9 cellular contexts compared by ENCODE assay signal in the genomic region with DNA sequence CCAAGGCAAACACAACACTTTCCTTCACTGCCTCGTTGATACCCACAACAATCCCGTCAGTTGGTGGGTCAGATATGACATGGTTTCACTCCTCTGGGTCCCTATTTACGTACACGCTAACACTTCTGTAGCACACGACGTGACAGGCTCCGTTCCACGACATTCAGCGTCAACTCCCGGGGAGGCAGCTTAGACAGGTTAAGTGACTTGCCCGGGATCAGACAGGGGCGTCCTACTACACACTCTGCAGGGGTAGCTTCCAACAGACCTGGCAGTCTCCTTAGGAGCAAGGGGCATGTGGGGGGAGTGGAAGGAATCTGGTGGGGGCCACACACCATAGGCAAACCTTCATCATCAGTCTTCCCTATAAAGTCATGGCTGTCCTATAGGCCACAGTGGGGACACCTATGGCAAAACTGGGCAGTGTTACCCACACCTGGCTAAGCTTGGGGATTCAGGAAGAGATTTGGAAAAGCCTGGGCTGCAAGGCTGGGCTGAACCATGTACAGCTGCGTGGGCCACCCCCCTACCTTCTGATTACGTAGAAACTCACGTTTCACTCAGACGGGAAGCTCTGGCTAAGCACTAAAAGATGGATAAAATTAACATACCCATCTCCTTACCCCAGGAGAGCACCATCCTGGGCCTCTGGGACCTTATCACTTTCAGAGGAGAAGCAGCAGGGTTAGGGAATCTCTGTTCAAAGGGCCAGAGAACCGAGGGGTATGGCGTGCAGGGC. TPM values are rescaled to one million over a fixed set of nuclear protein-coding genes. Genes with fewer than 3 reads are reported as not detected.
DNase-seq lines count a peak whose midpoint lies in the region; ATAC-seq and TF ChIP-seq lines count a peak whose summit lies in the region.
"Had no signal": no experiment of that assay in that cellular context is flagged by ENCODE, and none has a peak within 500 bp of the region (broad histone marks: within the 10 kb centered on the region; RNA-seq: fewer than 3 reads in every experiment).

No MANE protein-coding gene starts in this region.

- H3K9me3 ChIP-seq in GM23248 (ENCODE audit: low read depth) (no peaks in the 10 kb centered on the region), esophagus muscularis mucosa (no peaks in the 10 kb centered on the region)

- peaks cover 9% of the 10 kb centered on the region for H3K4me1 ChIP-seq in GM23248 (ENCODE audit: insufficient read depth)
- peaks cover 19 to 33% (median 26%) of the 10 kb centered on the region in 4 donors for H3K4me1 ChIP-seq in esophagus muscularis mucosa
- H3K4me1 ChIP-seq in rectal smooth muscle tissue (ENCODE audit: control insufficient read depth, insufficient read depth, low read length) = peaks cover 9% of the 10 kb centered on the region

- no peak for TF ChIP-seq POLR2A in esophagus muscularis mucosa (IDR thresholded peaks at IDR 0.05; ENCODE audit: low read depth)

- peak overlapping the region; percentile 89 for H3K4me2 ChIP-seq in GM23248 (ENCODE audit: unreplicated experiment)

- H3K4me3 ChIP-seq in GM23248 = peak overlapping the region; percentile 77
- peak overlapping the region; percentile 69 to 93 (median 76) for H3K4me3 ChIP-seq in esophagus muscularis mucosa
- peak overlapping the region; percentile 95 for H3K4me3 ChIP-seq in rectal smooth muscle tissue (ENCODE audit: low read length)

- no peak for TF ChIP-seq EP300 in esophagus muscularis mucosa (IDR thresholded peaks at IDR 0.05)

- H3K27me3 ChIP-seq in GM23248 (replicated peaks; ENCODE audit: insufficient read depth) (no peaks in the 10 kb centered on the region), esophagus muscularis mucosa (no peaks in the 10 kb centered on the region), rectal smooth muscle tissue (ENCODE audit: control insufficient read depth, insufficient read depth, low read length) (no peaks in the 10 kb centered on the region)
- H3K27me3 ChIP-seq: cardiac muscle cell had no signal

- intact Hi-C loops in esophagus muscularis mucosa (cut with DNase I) = loop anchor here (2.0 kb wide), 1 partner anchor 28 kb away; no protein-coding TSS in a partner anchor

- H3F3A ChIP-seq in GM23248 (ENCODE audit: insufficient read depth) = peaks cover 26% of the 10 kb centered on the region

- H3K79me2 ChIP-seq in GM23248 (ENCODE audit: insufficient read depth) = peaks cover 44% of the 10 kb centered on the region

- no peaks in the 10 kb centered on the region for H4K20me1 ChIP-seq in GM23248 (ENCODE audit: insufficient read depth)

- DNase-seq in GM23248 (no peak), RWPE1 (ENCODE audit: low spot score) (no peak), esophagus muscularis mucosa (ENCODE audit: extremely low spot score) (no peak), left lobe of liver (ENCODE audit: low spot score) (no peak), NCI-H1930 (lab: John Stamatoyannopoulos, UW) (no peak)

- CTCF ChIA-PET in RWPE1 (lab: Yijun Ruan, JAX) = interaction anchor here (0.5 to 2.9 kb wide), 6 partner anchors 8 to 682 kb away, joined by 3 to 42 read pairs (median 3); no protein-coding TSS in a partner anchor

- no peaks in the 10 kb centered on the region for H3K9me2 ChIP-seq in GM23248 (ENCODE audit: insufficient read depth)

- H3K9ac ChIP-seq in GM23248 = peak overlapping the region; percentile 92
- no peak overlapping the region for H3K9ac ChIP-seq in rectal smooth muscle tissue (ENCODE audit: low read length)

- ATAC-seq in left lobe of liver (no peak), HG03520 (IDR thresholded peaks at IDR 0.05; ENCODE audit: unreplicated experiment) (no peak), HG03159 (IDR thresholded peaks at IDR 0.05; ENCODE audit: unreplicated experiment) (no peak)

- POLR2A ChIA-PET in RWPE1 (lab: Yijun Ruan, JAX; ENCODE audit: low non-redundant PET) = no interaction called here

- peak overlapping the region; percentile 64 for H2AFZ ChIP-seq in GM23248

- no peak for TF ChIP-seq CTCF in RWPE1 (conservative IDR thresholded peaks at IDR 0.05; ENCODE audit: low read depth)
- TF ChIP-seq CTCF in esophagus muscularis mucosa (IDR thresholded peaks at IDR 0.05) = no peak

- H3K27ac ChIP-seq in GM23248 (peak overlapping the region; percentile 90), RWPE1 (peak overlapping the region; percentile 95), esophagus muscularis mucosa (replicated peaks in 1 of 4) (peak overlapping the region; percentile 87 to 97 (median 88)), rectal smooth muscle tissue (ENCODE audit: low read depth, low read length) (no peak overlapping the region)

- WGBS in GM23248 (ENCODE audit: low coverage in 1 of 2, low lambda C conversion rate in 2 of 2, missing lambda C conversion rate in 2 of 2), 2 experiments = 84% methylated on average over 18 of the region's 18 CpGs
- WGBS in esophagus muscularis mucosa = 74% methylated on average over 16 of the region's 18 CpGs

- H3K36me3 ChIP-seq in GM23248 (ENCODE audit: low read depth) (no peaks in the 10 kb centered on the region; the same call in 1 of the 2 replicates), esophagus muscularis mucosa (peaks cover 3 to 22% (median 9%) of the 10 kb centered on the region in 4 donors), rectal smooth muscle tissue (ENCODE audit: control insufficient read depth, insufficient read depth, low read length) (peaks cover 3% of the 10 kb centered on the region)
- H3K36me3 ChIP-seq: cardiac muscle cell had no signal

- in situ Hi-C loops in GM23248 (cut with MboI) = no loop called here

RNA-seq across cellular contexts. Expression of gene TYSND1, which starts 2.0 kb away (rescaled TPM):
- total RNA-seq in GM23248 (2014; rRNA removed; shearing (Covaris generic)) = 6.4 and 8.1 TPM in 2 replicates
- polyA plus RNA-seq in GM23248 (2016; fragmentation: Nextera tagmentation; extraction: Ambion mirVana) = 3.9 and 4.0 TPM in 2 replicates
- total RNA-seq in esophagus muscularis mucosa (10 to 100 TPM in 2 of 4 donors, 1 to 10 TPM in 2; 6.0 to 12.2 (median 9.3) TPM), left lobe of liver (11.6 TPM)

RNA-seq across cellular contexts. Expression of gene AIFM2, which starts 11.9 kb away (rescaled TPM):
- 5.7 and 7.1 TPM in 2 replicates for total RNA-seq in GM23248 (2014; rRNA removed; shearing (Covaris generic))
- polyA plus RNA-seq in GM23248 (2016; fragmentation: Nextera tagmentation; extraction: Ambion mirVana) = 8.1 and 10.3 TPM in 2 replicates
- 10 to 100 TPM; 13.3 to 21.8 (median 17.2) TPM for total RNA-seq in esophagus muscularis mucosa
- total RNA-seq in left lobe of liver = 14.5 TPM

RNA-seq across cellular contexts. Expression of gene SAR1A, which starts 25.8 kb away (rescaled TPM):
- total RNA-seq in GM23248 (2014; rRNA removed; shearing (Covaris generic)) = 153 and 163 TPM in 2 replicates
- polyA plus RNA-seq in GM23248 (2016; fragmentation: Nextera tagmentation; extraction: Ambion mirVana) = 181 and 186 TPM in 2 replicates
- total RNA-seq in esophagus muscularis mucosa = 10 to 100 TPM; 73.6 to 87.6 (median 80.5) TPM
- 56.3 TPM for total RNA-seq in left lobe of liver
